In genomic region chr10:131891196-131891928, GRCh38 we compare ENCODE assay signal across 10 cellular contexts. TPM values are rescaled to one million over a fixed set of nuclear protein-coding genes. Genes with fewer than 3 reads are reported as not detected.
DNase-seq lines count a peak whose midpoint lies in the region; ATAC-seq and TF ChIP-seq lines count a peak whose summit lies in the region.
"Had no signal": no experiment of that assay in that cellular context is flagged by ENCODE, and none has a peak within 500 bp of the region (broad histone marks: within the 10 kb centered on the region; RNA-seq: fewer than 3 reads in every experiment).

No MANE protein-coding gene starts in this region.

- H3K4me1 Mint-ChIP-seq in activated naive CD8-positive, alpha-beta T cell treated with anti-CD3 and anti-CD28 coated beads for 36 hours, result peaks cover 4% of the 10 kb centered on the region

- H3K36me3 Mint-ChIP-seq in activated naive CD8-positive, alpha-beta T cell treated with anti-CD3 and anti-CD28 coated beads for 36 hours, result no peaks in the 10 kb centered on the region
- H3K36me3 Mint-ChIP-seq: activated naive CD8-positive, alpha-beta T cell had no signal

- H3K9me3 ChIP-seq in Panc1 (ENCODE audit: control insufficient read depth, insufficient read depth, low read depth, low read length), result no peaks in the 10 kb centered on the region

- no peaks in the 10 kb centered on the region for H3K27me3 Mint-ChIP-seq in activated naive CD8-positive, alpha-beta T cell treated with anti-CD3 and anti-CD28 coated beads for 36 hours
- H3K27me3 Mint-ChIP-seq: activated CD4-positive, alpha-beta T cell treated with anti-CD3 and anti-CD28 coated beads for 36 hours; activated naive CD8-positive, alpha-beta T cell had no signal

- intact Hi-C loops in Panc1 (cut with micrococcal nuclease; ENCODE audit: unreplicated experiment), result no loop called here

- no peaks in the 10 kb centered on the region for H3K4me1 ChIP-seq in Panc1 (ENCODE audit: control insufficient read depth, insufficient read depth, low read length)

- CTCF ChIA-PET in Panc1 (lab: Charles Lee), result interaction anchor here (0.7 to 1.9 kb wide), 2 partner anchors 9 to 173 kb away, joined by 4 to 14 read pairs; no protein-coding TSS in a partner anchor

- no peak; the same call in 1 of the 2 replicates for TF ChIP-seq CTCF in Panc1 (IDR thresholded peaks at IDR 0.05)
- TF ChIP-seq CTCF in fibroblast of pulmonary artery (IDR thresholded peaks at IDR 0.05; ENCODE audit: low read length, missing control alignments), result peak; percentile 4

- no peak overlapping the region for H3K27ac ChIP-seq in Panc1 (ENCODE audit: low read length)

- no peak overlapping the region for H3K4me3 Mint-ChIP-seq in activated naive CD8-positive, alpha-beta T cell treated with anti-CD3 and anti-CD28 coated beads for 36 hours
- H3K4me3 Mint-ChIP-seq: activated CD4-positive, alpha-beta T cell treated with anti-CD3 and anti-CD28 coated beads for 36 hours; activated naive CD8-positive, alpha-beta T cell had no signal

- H3K4me3 ChIP-seq in Panc1 (ENCODE audit: low read depth in 2 of 2, low read length in 2 of 2) (no peak overlapping the region; a peak in 1 of 4 replicates), fibroblast of pulmonary artery (replicated peaks; ENCODE audit: low read depth, low read length) (no peak overlapping the region)

- DNase-seq in DMS 273 (lab: John Stamatoyannopoulos, UW; ENCODE audit: unreplicated experiment) (peak; percentile 25), DMS 273 treated with DMSO at 0.1 percent for 48 hours (lab: John Stamatoyannopoulos, UW) (no peak), Panc1 (ENCODE audit: low read depth, low spot score) (no peak), fibroblast of pulmonary artery (ENCODE audit: low read depth) (no peak), retina (peak; percentile 43), cerebellar nuclear complex (lab: John Stamatoyannopoulos, UW) (no peak)
- DNase-seq in activated naive CD8-positive, alpha-beta T cell treated with anti-CD3 and anti-CD28 coated beads for 36 hours, result no peak
- DNase-seq: activated CD4-positive, alpha-beta T cell treated with anti-CD3 and anti-CD28 coated beads for 36 hours had no signal

- H3K36me3 ChIP-seq in Panc1 (ENCODE audit: control insufficient read depth, insufficient read depth, low read length), result no peaks in the 10 kb centered on the region

- ATAC-seq in Panc1, result peak; percentile 87
- no peak for ATAC-seq in HG02610 (IDR thresholded peaks at IDR 0.05; ENCODE audit: unreplicated experiment)
- ATAC-seq: activated CD4-positive, alpha-beta T cell treated with anti-CD3 and anti-CD28 coated beads for 36 hours had no signal

- H3K27me3 ChIP-seq in Panc1 (ENCODE audit: control insufficient read depth, insufficient read depth, low read length), result no peaks in the 10 kb centered on the region

- in situ Hi-C loops in Panc1 (cut with HindIII; ENCODE audit: low pct_unique_long_range_greater_than_20kb, low sequenced_read_pairs), result no loop called here

- BruUV-seq in Panc1 (replicated peaks; lab: Mats Ljungman, UMichigan), result no TSS peak

- POLR2A ChIA-PET in Panc1 (lab: Charles Lee), result interaction anchor here (0.6 to 0.7 kb wide), 2 partner anchors 10 to 41 kb away, joined by 5 to 9 read pairs; no protein-coding TSS in a partner anchor

- H3K27ac Mint-ChIP-seq in activated naive CD8-positive, alpha-beta T cell treated with anti-CD3 and anti-CD28 coated beads for 36 hours, result no peak overlapping the region
- H3K27ac Mint-ChIP-seq: activated CD4-positive, alpha-beta T cell treated with anti-CD3 and anti-CD28 coated beads for 36 hours; activated naive CD8-positive, alpha-beta T cell had no signal

- no peaks in the 10 kb centered on the region for H3K9me3 Mint-ChIP-seq in activated naive CD8-positive, alpha-beta T cell treated with anti-CD3 and anti-CD28 coated beads for 36 hours

RNA-seq across cellular contexts. Expression of gene PPP2R2D, which starts 9.4 kb away (rescaled TPM):
- total RNA-seq in Panc1 (2021; ENCODE audit: unreplicated experiment), result 41.0 TPM
- 37.4 TPM for polyA plus RNA-seq in Panc1 (2012; ENCODE audit: insufficient read length)
- total RNA-seq in activated naive CD8-positive, alpha-beta T cell treated with anti-CD3 and anti-CD28 coated beads for 36 hours, result 10 to 100 TPM; 24.4 to 25.7 TPM

Comparison
In these comparisons a context has a peak if more than half of its experiments do, and no peak if none do; other contexts are left out.
1. DNase-seq: peak in DMS 273 (single experiment) and retina (single experiment); none in DMS 273 treated with DMSO at 0.1 percent for 48 hours (single experiment), Panc1 (single experiment), fibroblast of pulmonary artery (single experiment), cerebellar nuclear complex (0 of 2) and activated naive CD8-positive, alpha-beta T cell treated with anti-CD3 and anti-CD28 coated beads for 36 hours (single experiment).